Comparison of ENCODE assay signal across 24 cellular contexts in the genomic region with DNA sequence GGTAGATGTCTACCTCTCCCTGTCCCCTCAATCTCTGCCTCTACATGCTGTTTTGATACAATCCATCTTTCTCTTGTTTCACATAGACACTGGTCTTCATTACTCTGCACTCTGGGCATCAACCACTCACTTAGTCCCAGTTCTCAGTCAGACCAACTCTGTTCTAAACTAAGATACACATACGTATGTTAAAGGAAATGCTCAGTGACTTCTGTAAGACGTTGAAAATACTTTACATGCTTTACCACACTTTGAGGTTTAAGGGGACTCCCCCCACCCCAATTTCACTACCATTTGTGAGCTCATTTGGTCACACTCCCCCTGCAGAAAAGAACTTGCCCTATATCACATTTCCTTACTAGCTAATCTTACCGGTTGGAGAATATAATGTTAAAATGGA.
"Had no signal": no experiment of that assay in that cellular context is flagged by ENCODE, and none has a peak within 500 bp of the region (broad histone marks: within the 10 kb centered on the region; RNA-seq: fewer than 3 reads in every experiment).

No MANE protein-coding gene starts in this region.

- DNase-seq: activated CD4-positive, alpha-beta memory T cell treated with anti-CD3 and anti-CD28 coated beads for 36 hours; activated CD4-positive, alpha-beta T cell treated with anti-CD3 and anti-CD28 coated beads for 36 hours; activated CD4-positive, CD25-positive, alpha-beta regulatory T cell; activated CD4-positive, CD25-positive, alpha-beta regulatory T cell treated with anti-CD3 and anti-CD28 coated beads, Interleukin-2, amount 50 U/mL, for 72 hours; activated CD8-positive, alpha-beta memory T cell treated with anti-CD3 and anti-CD28 coated beads, Interleukin-2, amount 10 ng/mL, durations not matched to agents 7 days and 5 days; activated CD8-positive, alpha-beta memory T cell treated with anti-CD3 and anti-CD28 coated beads, Interleukin-2, amount 50 U/mL, for 4 hours; activated CD8-positive, alpha-beta T cell treated with anti-CD3 and anti-CD28 coated beads, Interleukin-2, amount 10 ng/mL, durations not matched to agents 7 days and 5 days; activated gamma-delta T cell; activated naive CD4-positive, alpha-beta T cell; activated naive CD4-positive, alpha-beta T cell treated with anti-CD3 and anti-CD28 coated beads, Interleukin-2, amount 10 ng/mL, durations not matched to agents 7 days and 5 days; activated naive CD8-positive, alpha-beta T cell treated with anti-CD3 and anti-CD28 coated beads, Interleukin-2, amount 10 ng/mL, durations not matched to agents 7 days and 5 days; activated T-cell treated with anti-CD3 and anti-CD28 coated beads, Interleukin-2, amount 50 U/mL, for 1 hour; activated T-cell treated with anti-CD3 and anti-CD28 coated beads, Interleukin-2, amount 50 U/mL, for 48 hours; anterior cingulate cortex; brain microvascular endothelial cell; dorsolateral prefrontal cortex; effector memory CD4-positive, alpha-beta T cell; endodermal cell; foreskin fibroblast; T-helper 2 cell had no signal

- H3K4me3 ChIP-seq: coronary artery, dorsolateral prefrontal cortex had no signal

- FAIRE-seq: bronchial epithelial cell, frontal cortex had no signal

- ATAC-seq: activated CD4-positive, alpha-beta T cell treated with anti-CD3 and anti-CD28 coated beads for 36 hours; activated CD8-positive, alpha-beta memory T cell treated with anti-CD3 and anti-CD28 coated beads, Interleukin-2, amount 10 ng/mL, durations not matched to agents 7 days and 5 days; activated CD8-positive, alpha-beta T cell treated with anti-CD3 and anti-CD28 coated beads, Interleukin-2, amount 10 ng/mL, durations not matched to agents 7 days and 5 days; esophagus mucosa had no signal

- H3K27me3 ChIP-seq: brain microvascular endothelial cell, dorsolateral prefrontal cortex had no signal

- H3K27ac ChIP-seq: brain microvascular endothelial cell, coronary artery had no signal

- H3K36me3 ChIP-seq: brain microvascular endothelial cell had no signal
